ENCODE assay signal across 24 cellular contexts in genomic region chr17:10116267-10116666, GRCh38.
DNase-seq lines count a peak whose midpoint lies in the region; ATAC-seq, FAIRE-seq and TF ChIP-seq lines count a peak whose summit lies in the region.
"Had no signal": no experiment of that assay in that cellular context is flagged by ENCODE, and none has a peak within 500 bp of the region (broad histone marks: within the 10 kb centered on the region; RNA-seq: fewer than 3 reads in every experiment).

No MANE protein-coding gene starts in this region.

- no peaks in the 10 kb centered on the region for H3K36me3 ChIP-seq in H1 (ENCODE audit: control insufficient read depth in 2 of 4, insufficient read depth in 4 of 4, low read length in 3 of 4)
- H3K36me3 ChIP-seq in tibial artery, result no peaks in the 10 kb centered on the region
- H3K36me3 ChIP-seq: MG63, Peyer's patch had no signal

- 0 out of 2 replicates have a peak overlapping the region, but pooled peaks have one; percentile 40 for H2BK15ac ChIP-seq in H1 (ENCODE audit: low read length)

- H3K9me3 ChIP-seq in H1 (ENCODE audit: insufficient read depth in 2 of 2, low read depth in 1 of 2, low read length in 1 of 2) (no peaks in the 10 kb centered on the region), tibial artery (no peaks in the 10 kb centered on the region)
- H3K9me3 ChIP-seq: MG63, Peyer's patch, testis had no signal

- intact Hi-C loops in natural killer cell (cut with micrococcal nuclease), result loop anchor here (5.0 to 10.0 kb wide), 2 partner anchors 111 to 131 kb away; no protein-coding TSS in a partner anchor
- intact Hi-C loops in tibial artery (cut with DNase I; ENCODE audit: low total_unique reads), result no loop called here

- no peak overlapping the region for H3K4me2 ChIP-seq in H1 (ENCODE audit: insufficient read depth in 1 of 2, low read depth in 2 of 2, low read length in 2 of 2)

- no peak for TF ChIP-seq EP300 in H1 (IDR thresholded peaks at IDR 0.05; ENCODE audit: borderline replicate concordance in 1 of 2, low read depth in 2 of 2, low read length in 2 of 2)

- H3K14ac ChIP-seq in H1 (ENCODE audit: insufficient read length), result no peak overlapping the region

- FAIRE-seq in H1 (lab: Jason Lieb, UNC), result no peak
- FAIRE-seq: G401.6, HepG2, islet of Langerhans had no signal

- H4K8ac ChIP-seq in H1 (ENCODE audit: extremely low read depth, insufficient read depth, low read length), result no peak overlapping the region

- H3K4me3 ChIP-seq in HL-60 (replicated peaks; ENCODE audit: insufficient read depth, low read length), result no peak overlapping the region
- no peak overlapping the region for H3K4me3 ChIP-seq in H1 (ENCODE audit: extremely low read depth in 1 of 4, insufficient read depth in 2 of 4, low read depth in 3 of 4, low read length in 4 of 4)
- no peak overlapping the region for H3K4me3 ChIP-seq in tibial artery
- H3K4me3 ChIP-seq: MG63, Peyer's patch, testis had no signal

- H2AK5ac ChIP-seq in H1 (ENCODE audit: low read depth, low read length), result no peak overlapping the region

- no peak overlapping the region for H4K5ac ChIP-seq in H1 (ENCODE audit: insufficient read length, low read depth, low read length)

- no peak for TF ChIP-seq RAD21 in H1 (IDR thresholded peaks at IDR 0.05 in 1 of 2, conservative IDR thresholded peaks at IDR 0.05 in 1 of 2; ENCODE audit: low read depth in 2 of 2, low read length in 2 of 2)

- no peak overlapping the region for H2BK120ac ChIP-seq in H1 (replicated peaks; ENCODE audit: low read depth, low read length)

- no peak overlapping the region for H4K91ac ChIP-seq in H1 (replicated peaks; ENCODE audit: insufficient read length, low read length)

- H3K27ac Mint-ChIP-seq in natural killer cell, result peak overlapping the region; percentile 99 to 100
- H3K27ac Mint-ChIP-seq: WTC11 had no signal

- 0 out of 2 replicates have a peak overlapping the region, but pooled peaks have one; percentile 68 for H2BK12ac ChIP-seq in H1 (ENCODE audit: low read depth, low read length)

- H3K9ac ChIP-seq in H1 (replicated peaks in 1 of 4; ENCODE audit: extremely low read depth in 1 of 4, low read depth in 3 of 4, low read length in 3 of 4), result no peak overlapping the region

- TF ChIP-seq POLR2A in H1 (IDR thresholded peaks at IDR 0.05; ENCODE audit: control extremely low read depth in 1 of 2, low read depth in 2 of 2, low read length in 2 of 2), result no peak

- H3K79me1 ChIP-seq in H1 (ENCODE audit: low read depth, low read length), result no peaks in the 10 kb centered on the region

- no peaks in the 10 kb centered on the region for H4K20me1 ChIP-seq in H1 (replicated peaks in 1 of 2; ENCODE audit: control insufficient read depth in 1 of 2, insufficient read depth in 2 of 2, low read length in 2 of 2)

- H2BK5ac ChIP-seq in H1 (ENCODE audit: low read depth, low read length), result peak overlapping the region; percentile 52; the same call in 1 of the 2 replicates

- no peaks in the 10 kb centered on the region for H3K36me3 Mint-ChIP-seq in natural killer cell
- H3K36me3 Mint-ChIP-seq: WTC11 had no signal

- H3K27me3 ChIP-seq in HL-60 (ENCODE audit: insufficient read depth, poor library complexity, severe bottlenecking) (no peaks in the 10 kb centered on the region), H1 (replicated peaks in 1 of 4; ENCODE audit: control insufficient read depth in 3 of 4, extremely low read depth in 1 of 4, insufficient read depth in 3 of 4, low read length in 3 of 4) (no peaks in the 10 kb centered on the region), tibial artery (no peaks in the 10 kb centered on the region)
- H3K27me3 ChIP-seq: MG63, Peyer's patch, testis had no signal

- H3K4me1 Mint-ChIP-seq in natural killer cell, result peaks cover 92 to 94% of the 10 kb centered on the region in 2 donors

- H3K56ac ChIP-seq in H1 (replicated peaks; ENCODE audit: insufficient read length, low read depth, low read length), result no peak overlapping the region

- H3K79me2 ChIP-seq in H1 (ENCODE audit: control insufficient read depth in 1 of 2, insufficient read depth in 2 of 2, low read length in 2 of 2), result no peaks in the 10 kb centered on the region

- POLR2A ChIA-PET in H1 (lab: Charles Lee; ENCODE audit: partially characterized antibody), result interaction anchor here (1.2 kb wide), 1 partner anchor 29 kb away, joined by 3 read pairs; no protein-coding TSS in a partner anchor

- no peak overlapping the region for H2AFZ ChIP-seq in H1 (ENCODE audit: low read length)

- no peak overlapping the region for H3K18ac ChIP-seq in H1 (ENCODE audit: extremely low read depth, low read length)

- H3K23me2 ChIP-seq in H1 (ENCODE audit: low read depth, low read length), result no peaks in the 10 kb centered on the region

- no peak overlapping the region for H3K4ac ChIP-seq in H1 (replicated peaks; ENCODE audit: insufficient read length, low read depth, low read length)

- H3K4me1 ChIP-seq in H1 (replicated peaks in 1 of 4; ENCODE audit: control insufficient read depth in 3 of 4, insufficient read depth in 4 of 4, low read length in 3 of 4) (peaks cover 2 to 27% (median 16%) of the 10 kb centered on the region in 4 experiments), tibial artery (peaks cover 0 to 28% (median 21%) of the 10 kb centered on the region in 4 donors)

- H2BK20ac ChIP-seq in H1 (ENCODE audit: low read length), result 0 out of 2 replicates have a peak overlapping the region, but pooled peaks have one; percentile 61

- DNase-seq in HL-60 (ENCODE audit: low read depth in 1 of 2, low spot score in 1 of 2) (no peak), H1 (ENCODE audit: low read depth in 1 of 2, low spot score in 2 of 2) (no peak), natural killer cell (no peak), tibial artery (peak in 1 of 2 donors; percentile 59), medulla oblongata (ENCODE audit: extremely low spot score) (no peak), COR-L47 (lab: John Stamatoyannopoulos, UW) (no peak)
- DNase-seq in effector CD4-positive, alpha-beta T cell, result no peak
- DNase-seq: activated CD8-positive, alpha-beta T cell treated with anti-CD3 and anti-CD28 coated beads, Interleukin-2, amount 10 ng/mL, durations not matched to agents 7 days and 5 days; activated naive CD4-positive, alpha-beta T cell treated with anti-CD3 and anti-CD28 coated beads, Interleukin-2, amount 50 U/mL, for 16 hours; activated T-cell treated with anti-CD3 and anti-CD28 coated beads, Interleukin-2, amount 50 U/mL, for 4 hours; aorta; cerebellar nuclear complex; MG63; NCI-H1694; NK-92 treated with Interleukin-12 subunit alpha and Interleukin-12 subunit beta, amount 100 ng/mL, for 24 hours; Peyer's patch; testis had no signal

- H3K9me3 Mint-ChIP-seq in natural killer cell, result no peaks in the 10 kb centered on the region
- H3K9me3 Mint-ChIP-seq: activated T-cell treated with anti-CD3 and anti-CD28 coated beads, Interleukin-2, amount 50 U/mL, for 4 hours; neural crest cell; T-helper 2 cell treated with Interferon-gamma antibody and Interleukin-4, amounts not matched to agents 5 μg/mL and 100 μg/mL, for 36 hours; WTC11 had no signal

- no peak overlapping the region for H3K23ac ChIP-seq in H1 (ENCODE audit: insufficient read length)

- TF ChIP-seq CTCF in HL-60 (IDR thresholded peaks at IDR 0.05; ENCODE audit: insufficient read depth, low read length) (no peak), H1 (IDR thresholded peaks at IDR 0.05; ENCODE audit: control extremely low read depth in 1 of 3, insufficient read depth in 1 of 3, low read depth in 1 of 3, low read length in 3 of 3) (no peak), natural killer cell (IDR thresholded peaks at IDR 0.05) (no peak), tibial artery (IDR thresholded peaks at IDR 0.05) (no peak)

- no peaks in the 10 kb centered on the region for H3K27me3 Mint-ChIP-seq in natural killer cell (ENCODE audit: low read depth in 2 of 2)

- H3K27ac ChIP-seq in HL-60 (replicated peaks) (peak overlapping the region; percentile 80), H1 (ENCODE audit: low read depth, low read length) (no peak overlapping the region), tibial artery (peak overlapping the region; percentile 30 to 65)
- H3K27ac ChIP-seq: testis had no signal

- peak overlapping the region; percentile 83 for H3K4me3 Mint-ChIP-seq in natural killer cell
- H3K4me3 Mint-ChIP-seq: activated CD8-positive, alpha-beta T cell treated with anti-CD3 and anti-CD28 coated beads, Interleukin-2, amount 10 ng/mL, durations not matched to agents 7 days and 5 days; activated T-cell treated with anti-CD3 and anti-CD28 coated beads, Interleukin-2, amount 50 U/mL, for 4 hours; neural crest cell; T-helper 2 cell treated with Interferon-gamma antibody and Interleukin-4, amounts not matched to agents 5 μg/mL and 100 μg/mL, for 36 hours; WTC11 had no signal

- 84% methylated on average over 5 of the region's 5 CpGs; no CpG with 5 or more reads in 1 of the 2 experiments for WGBS in H1 (ENCODE audit: extremely low coverage in 1 of 2, insufficient coverage in 1 of 2, insufficient read length in 1 of 2, insufficient replicate concordance in 2 of 2, low coverage in 1 of 2, low lambda C conversion rate in 2 of 2, missing lambda C conversion rate in 1 of 2), 2 experiments

- CTCF ChIA-PET in H1 (lab: Charles Lee; ENCODE audit: partially characterized antibody), result interaction anchor here (1.0 to 1.2 kb wide), 2 partner anchors 81 to 158 kb away, joined by 3 read pairs; no protein-coding TSS in a partner anchor

- ATAC-seq in natural killer cell (no peak), HG03457 (IDR thresholded peaks at IDR 0.05; ENCODE audit: unreplicated experiment) (no peak)
- ATAC-seq: activated CD8-positive, alpha-beta T cell treated with anti-CD3 and anti-CD28 coated beads, Interleukin-2, amount 10 ng/mL, durations not matched to agents 7 days and 5 days; activated T-cell treated with anti-CD3 and anti-CD28 coated beads, Interleukin-2, amount 50 U/mL, for 4 hours; HepG2; WTC11 had no signal

TF ChIP-seq in H1, 55 proteins besides CTCF, POLR2A, EP300 and RAD21 (continues in another document):
- TF ChIP-seq JUN (IDR thresholded peaks at IDR 0.05; ENCODE audit: low read depth, low read length), result no peak
- TF ChIP-seq EZH2 (IDR thresholded peaks at IDR 0.05; ENCODE audit: low read depth, low read length, severe bottlenecking), result no peak
- no peak for TF ChIP-seq KDM5A (IDR thresholded peaks at IDR 0.05; ENCODE audit: low read length)
- TF ChIP-seq SRF (IDR thresholded peaks at IDR 0.05; ENCODE audit: low read depth, low read length), result no peak
- TF ChIP-seq RNF2 (IDR thresholded peaks at IDR 0.05; ENCODE audit: borderline replicate concordance, low read depth, low read length, missing control alignments, poor library complexity, severe bottlenecking), result no peak
- TF ChIP-seq EGR1 (IDR thresholded peaks at IDR 0.05; ENCODE audit: borderline replicate concordance, low read depth, low read length), result no peak
- no peak for TF ChIP-seq SAP30 (IDR thresholded peaks at IDR 0.05; ENCODE audit: insufficient read depth, insufficient replicate concordance, low read length)
- TF ChIP-seq TAF1 (IDR thresholded peaks at IDR 0.05; ENCODE audit: low read depth, low read length), result no peak
